In genomic region chr3:23004971-23005370, GRCh38 we compare ENCODE assay signal across 14 cellular contexts.
DNase-seq lines count a peak whose midpoint lies in the region; ATAC-seq, FAIRE-seq and TF ChIP-seq lines count a peak whose summit lies in the region.
"Had no signal": no experiment of that assay in that cellular context is flagged by ENCODE, and none has a peak within 500 bp of the region (broad histone marks: within the 10 kb centered on the region; RNA-seq: fewer than 3 reads in every experiment).

No MANE protein-coding gene starts in this region.

- H3K4me2 ChIP-seq in PC-3 (ENCODE audit: low read length) (peak overlapping the region; percentile 45), H1 (ENCODE audit: insufficient read depth in 1 of 2, low read depth in 2 of 2, low read length in 2 of 2) (no peak overlapping the region)

- intact Hi-C loops in PC-3 (cut with micrococcal nuclease) = loop anchor here (10.0 kb wide), 1 partner anchor 110 kb away; no protein-coding TSS in a partner anchor
- intact Hi-C loops in naive thymus-derived CD4-positive, alpha-beta T cell (cut with micrococcal nuclease) = no loop called here
- intact Hi-C loops in CD8-positive, alpha-beta T cell (cut with DNase I, micrococcal nuclease) = no loop called here
- intact Hi-C loops in CD4-positive, alpha-beta T cell (cut with DNase I, micrococcal nuclease) = no loop called here

- no peak overlapping the region for H2BK12ac ChIP-seq in H1 (ENCODE audit: low read depth, low read length)

- H3K4me1 Mint-ChIP-seq in naive thymus-derived CD4-positive, alpha-beta T cell = no peaks in the 10 kb centered on the region
- H3K4me1 Mint-ChIP-seq in CD8-positive, alpha-beta T cell (ENCODE audit: low read depth) = no peaks in the 10 kb centered on the region
- H3K4me1 Mint-ChIP-seq in CD4-positive, alpha-beta T cell (ENCODE audit: low read depth) = no peaks in the 10 kb centered on the region
- H3K4me1 Mint-ChIP-seq: CD8-positive, alpha-beta memory T cell had no signal

- no peak overlapping the region for H2BK120ac ChIP-seq in H1 (replicated peaks; ENCODE audit: low read depth, low read length)

- H4K5ac ChIP-seq in H1 (ENCODE audit: insufficient read length, low read depth, low read length) = no peak overlapping the region

- no peak for FAIRE-seq in H1 (lab: Jason Lieb, UNC)

- H3K56ac ChIP-seq in H1 (replicated peaks; ENCODE audit: insufficient read length, low read depth, low read length) = no peak overlapping the region

- no peak overlapping the region for H3K27ac Mint-ChIP-seq in naive thymus-derived CD4-positive, alpha-beta T cell
- H3K27ac Mint-ChIP-seq in CD8-positive, alpha-beta T cell = no peak overlapping the region
- H3K27ac Mint-ChIP-seq in CD4-positive, alpha-beta T cell = no peak overlapping the region
- H3K27ac Mint-ChIP-seq: CD8-positive, alpha-beta memory T cell had no signal

- H3K14ac ChIP-seq in H1 (ENCODE audit: insufficient read length) = no peak overlapping the region

- no peaks in the 10 kb centered on the region for H3K79me1 ChIP-seq in H1 (ENCODE audit: low read depth, low read length)

- no peak overlapping the region for H2BK20ac ChIP-seq in H1 (ENCODE audit: low read length)

- TF ChIP-seq POLR2A in H1 (IDR thresholded peaks at IDR 0.05; ENCODE audit: control extremely low read depth in 1 of 2, low read depth in 2 of 2, low read length in 2 of 2) = no peak

- POLR2A ChIA-PET in PC-3 (lab: Charles Lee; ENCODE audit: unreplicated experiment) = no interaction called here
- POLR2A ChIA-PET in H1 (lab: Charles Lee; ENCODE audit: partially characterized antibody) = no interaction called here
- POLR2A ChIA-PET in naive thymus-derived CD4-positive, alpha-beta T cell (lab: Charles Lee) = no interaction called here
- POLR2A ChIA-PET in CD8-positive, alpha-beta T cell (lab: Charles Lee) = no interaction called here
- POLR2A ChIA-PET in CD4-positive, alpha-beta T cell (lab: Charles Lee) = no interaction called here

- DNase-seq in EH (ENCODE audit: low read depth) (peak; percentile 72), PC-3 (peak; percentile 95), H1 (ENCODE audit: low read depth in 1 of 2, low spot score in 2 of 2) (no peak)
- DNase-seq in naive thymus-derived CD4-positive, alpha-beta T cell = no peak
- no peak for DNase-seq in stimulated activated CD4-positive, alpha-beta T cell treated with anti-CD3 and anti-CD28 coated beads, Interleukin-1b, Interleukin-23, amount 100 ng/mL, for 48 hours
- no peak for DNase-seq in CD8-positive, alpha-beta T cell
- DNase-seq in CD4-positive, alpha-beta T cell = no peak
- DNase-seq: activated CD8-positive, alpha-beta memory T cell treated with anti-CD3 and anti-CD28 coated beads, Interleukin-2, amount 50 U/mL, for 48 hours; CD8-positive, alpha-beta memory T cell; effector memory CD4-positive, alpha-beta T cell; NCI-H1417 treated with DMSO at 0.1 percent for 48 hours; NCI-H524 had no signal

- no peak overlapping the region for H3K23ac ChIP-seq in H1 (ENCODE audit: insufficient read length)

- H3K36me3 Mint-ChIP-seq in naive thymus-derived CD4-positive, alpha-beta T cell = no peaks in the 10 kb centered on the region
- H3K36me3 Mint-ChIP-seq in CD8-positive, alpha-beta T cell = no peaks in the 10 kb centered on the region
- H3K36me3 Mint-ChIP-seq in CD4-positive, alpha-beta T cell (ENCODE audit: low read depth) = no peaks in the 10 kb centered on the region
- H3K36me3 Mint-ChIP-seq: CD8-positive, alpha-beta memory T cell had no signal

- H3K4me3 Mint-ChIP-seq in naive thymus-derived CD4-positive, alpha-beta T cell = no peak overlapping the region
- no peak overlapping the region for H3K4me3 Mint-ChIP-seq in CD8-positive, alpha-beta T cell
- no peak overlapping the region for H3K4me3 Mint-ChIP-seq in CD4-positive, alpha-beta T cell
- H3K4me3 Mint-ChIP-seq: CD8-positive, alpha-beta memory T cell had no signal

- no peaks in the 10 kb centered on the region for H3F3A ChIP-seq in PC-3 (ENCODE audit: low read length, unreplicated experiment)

- CTCF ChIA-PET in PC-3 (lab: Charles Lee) (no interaction called here), H1 (lab: Charles Lee; ENCODE audit: partially characterized antibody) (no interaction called here)
- CTCF ChIA-PET in naive thymus-derived CD4-positive, alpha-beta T cell (lab: Charles Lee) = no interaction called here
- CTCF ChIA-PET in CD8-positive, alpha-beta T cell (lab: Charles Lee) = no interaction called here
- CTCF ChIA-PET in CD4-positive, alpha-beta T cell (lab: Charles Lee) = no interaction called here

- 94% methylated on average over 5 of the region's 5 CpGs; no CpG with 5 or more reads in 1 of the 2 experiments for WGBS in H1 (ENCODE audit: extremely low coverage in 1 of 2, insufficient coverage in 1 of 2, insufficient read length in 1 of 2, insufficient replicate concordance in 2 of 2, low coverage in 1 of 2, low lambda C conversion rate in 2 of 2, missing lambda C conversion rate in 1 of 2), 2 experiments

- peak overlapping the region; percentile 9 for H4K91ac ChIP-seq in H1 (replicated peaks; ENCODE audit: insufficient read length, low read length)

- no peak overlapping the region for H2AK5ac ChIP-seq in H1 (ENCODE audit: low read depth, low read length)

- H3K79me2 ChIP-seq in PC-3 (ENCODE audit: low read length) = no peaks in the 10 kb centered on the region
- no peaks in the 10 kb centered on the region for H3K79me2 ChIP-seq in H1 (ENCODE audit: control insufficient read depth in 1 of 2, insufficient read depth in 2 of 2, low read length in 2 of 2)

- H3K4me1 ChIP-seq in PC-3 (ENCODE audit: insufficient read depth, low read length) (peaks cover 50% of the 10 kb centered on the region), H1 (replicated peaks in 1 of 4; ENCODE audit: control insufficient read depth in 3 of 4, insufficient read depth in 4 of 4, low read length in 3 of 4) (no peaks in the 10 kb centered on the region)
- H3K4me1 ChIP-seq in naive thymus-derived CD4-positive, alpha-beta T cell (ENCODE audit: control insufficient read depth in 2 of 2, insufficient read depth in 2 of 2, low read length in 2 of 2) = no peaks in the 10 kb centered on the region
- no peaks in the 10 kb centered on the region for H3K4me1 ChIP-seq in CD8-positive, alpha-beta T cell (ENCODE audit: insufficient read depth, low read length)

- no peaks in the 10 kb centered on the region for H3K9me2 ChIP-seq in PC-3 (replicated peaks; ENCODE audit: low read length)

- peaks cover 0 to 2% (median 0%) of the 10 kb centered on the region in 11 donors for H3K9me3 Mint-ChIP-seq in naive thymus-derived CD4-positive, alpha-beta T cell
- H3K9me3 Mint-ChIP-seq in CD8-positive, alpha-beta T cell = no peaks in the 10 kb centered on the region
- no peaks in the 10 kb centered on the region for H3K9me3 Mint-ChIP-seq in CD4-positive, alpha-beta T cell

- H3K36me3 ChIP-seq in PC-3 (ENCODE audit: low read depth, low read length) = no peaks in the 10 kb centered on the region
- no peaks in the 10 kb centered on the region for H3K36me3 ChIP-seq in H1 (ENCODE audit: control insufficient read depth in 2 of 4, insufficient read depth in 4 of 4, low read length in 3 of 4)
- H3K36me3 ChIP-seq in naive thymus-derived CD4-positive, alpha-beta T cell (ENCODE audit: control insufficient read depth in 2 of 3, insufficient read depth in 3 of 3, low read length in 3 of 3) = no peaks in the 10 kb centered on the region
- no peaks in the 10 kb centered on the region for H3K36me3 ChIP-seq in CD8-positive, alpha-beta T cell (ENCODE audit: insufficient read depth, low read length)

- TF ChIP-seq CTCF in PC-3 (conservative IDR thresholded peaks at IDR 0.05; ENCODE audit: low read depth, low read length) (no peak), H1 (IDR thresholded peaks at IDR 0.05; ENCODE audit: control extremely low read depth in 1 of 3, insufficient read depth in 1 of 3, low read depth in 1 of 3, low read length in 3 of 3) (no peak)
- TF ChIP-seq CTCF in CD8-positive, alpha-beta T cell (IDR thresholded peaks at IDR 0.05) = no peak
- TF ChIP-seq CTCF in CD4-positive, alpha-beta T cell (IDR thresholded peaks at IDR 0.05) = no peak

- H3K4ac ChIP-seq in H1 (replicated peaks; ENCODE audit: insufficient read length, low read depth, low read length) = no peak overlapping the region

- no peak overlapping the region for H2AFZ ChIP-seq in PC-3 (ENCODE audit: low read length)
- no peak overlapping the region for H2AFZ ChIP-seq in H1 (ENCODE audit: low read length)

- no peaks in the 10 kb centered on the region for H4K20me1 ChIP-seq in PC-3 (ENCODE audit: low read length)
- H4K20me1 ChIP-seq in H1 (replicated peaks in 1 of 2; ENCODE audit: control insufficient read depth in 1 of 2, insufficient read depth in 2 of 2, low read length in 2 of 2) = no peaks in the 10 kb centered on the region

- ATAC-seq in PC-3 (peak; percentile 92), GM21825 (IDR thresholded peaks at IDR 0.05; ENCODE audit: unreplicated experiment) (no peak)
- peak; percentile 3 for ATAC-seq in naive thymus-derived CD4-positive, alpha-beta T cell
- no peak for ATAC-seq in CD8-positive, alpha-beta T cell
- no peak for ATAC-seq in CD4-positive, alpha-beta T cell (ENCODE audit: poor library complexity)

- H4K8ac ChIP-seq in H1 (ENCODE audit: extremely low read depth, insufficient read depth, low read length) = no peak overlapping the region

- no peak for TF ChIP-seq EP300 in H1 (IDR thresholded peaks at IDR 0.05; ENCODE audit: borderline replicate concordance in 1 of 2, low read depth in 2 of 2, low read length in 2 of 2)

- peak overlapping the region; percentile 48 for H3K27ac ChIP-seq in PC-3 (ENCODE audit: low read length)
- H3K27ac ChIP-seq in H1 (ENCODE audit: low read depth, low read length) = no peak overlapping the region
- H3K27ac ChIP-seq in naive thymus-derived CD4-positive, alpha-beta T cell (ENCODE audit: low read depth, low read length) = no peak overlapping the region
- no peak overlapping the region for H3K27ac ChIP-seq in CD8-positive, alpha-beta T cell (ENCODE audit: low read depth, low read length)
- no peak overlapping the region for H3K27ac ChIP-seq in CD4-positive, alpha-beta T cell (ENCODE audit: low read depth, low read length)
- H3K27ac ChIP-seq: VCaP had no signal

- no peak overlapping the region for H3K4me3 ChIP-seq in PC-3 (ENCODE audit: low read length)
- no peak overlapping the region for H3K4me3 ChIP-seq in H1 (ENCODE audit: extremely low read depth in 1 of 4, insufficient read depth in 2 of 4, low read depth in 3 of 4, low read length in 4 of 4)
- H3K4me3 ChIP-seq in naive thymus-derived CD4-positive, alpha-beta T cell (ENCODE audit: low read length) = no peak overlapping the region
- H3K4me3 ChIP-seq in CD8-positive, alpha-beta T cell (ENCODE audit: low read depth, low read length) = no peak overlapping the region

- H3K9ac ChIP-seq in PC-3 (ENCODE audit: low read length) (no peak overlapping the region), H1 (replicated peaks in 1 of 4; ENCODE audit: extremely low read depth in 1 of 4, low read depth in 3 of 4, low read length in 3 of 4) (no peak overlapping the region)

- H3K9me3 ChIP-seq in PC-3 (ENCODE audit: low read length) (no peaks in the 10 kb centered on the region), H1 (ENCODE audit: insufficient read depth in 2 of 2, low read depth in 1 of 2, low read length in 1 of 2) (no peaks in the 10 kb centered on the region)
- H3K9me3 ChIP-seq in naive thymus-derived CD4-positive, alpha-beta T cell (ENCODE audit: control insufficient read depth in 2 of 3, low read length in 3 of 3) = no peaks in the 10 kb centered on the region
- no peaks in the 10 kb centered on the region for H3K9me3 ChIP-seq in CD8-positive, alpha-beta T cell (ENCODE audit: low read length)
- H3K9me3 ChIP-seq in CD4-positive, alpha-beta T cell (ENCODE audit: control insufficient read depth, low read length) = no peaks in the 10 kb centered on the region

- H3K27me3 ChIP-seq in PC-3 (ENCODE audit: low read length) = no peaks in the 10 kb centered on the region
- no peaks in the 10 kb centered on the region for H3K27me3 ChIP-seq in H1 (replicated peaks in 1 of 4; ENCODE audit: control insufficient read depth in 3 of 4, extremely low read depth in 1 of 4, insufficient read depth in 3 of 4, low read length in 3 of 4)
- H3K27me3 ChIP-seq in naive thymus-derived CD4-positive, alpha-beta T cell (ENCODE audit: control insufficient read depth in 2 of 2, insufficient read depth in 2 of 2, low read length in 2 of 2) = no peaks in the 10 kb centered on the region
- no peaks in the 10 kb centered on the region for H3K27me3 ChIP-seq in CD8-positive, alpha-beta T cell (ENCODE audit: insufficient read depth, low read length)
- no peaks in the 10 kb centered on the region for H3K27me3 ChIP-seq in CD4-positive, alpha-beta T cell (ENCODE audit: control insufficient read depth, insufficient read depth, low read length)

- no peaks in the 10 kb centered on the region for H3K23me2 ChIP-seq in H1 (ENCODE audit: low read depth, low read length)

- H2BK15ac ChIP-seq in H1 (ENCODE audit: low read length) = no peak overlapping the region

- BruUV-seq in PC-3 (replicated peaks; lab: Mats Ljungman, UMichigan) = no TSS peak

- H3K18ac ChIP-seq in H1 (ENCODE audit: extremely low read depth, low read length) = no peak overlapping the region

- H2BK5ac ChIP-seq in H1 (ENCODE audit: low read depth, low read length) = no peak overlapping the region

- TF ChIP-seq RAD21 in H1 (IDR thresholded peaks at IDR 0.05 in 1 of 2, conservative IDR thresholded peaks at IDR 0.05 in 1 of 2; ENCODE audit: low read depth in 2 of 2, low read length in 2 of 2) = no peak

- peaks cover 0 to 6% (median 0%) of the 10 kb centered on the region in 5 donors for H3K27me3 Mint-ChIP-seq in naive thymus-derived CD4-positive, alpha-beta T cell
- no peaks in the 10 kb centered on the region for H3K27me3 Mint-ChIP-seq in CD8-positive, alpha-beta T cell (ENCODE audit: low read depth)
- no peaks in the 10 kb centered on the region for H3K27me3 Mint-ChIP-seq in CD4-positive, alpha-beta T cell
- H3K27me3 Mint-ChIP-seq: CD8-positive, alpha-beta memory T cell had no signal

Comparison
In these comparisons a context has a peak if more than half of its experiments do, and no peak if none do; other contexts are left out.
1. DNase-seq: peak in EH (single experiment) and PC-3 (single experiment); none in H1 (0 of 2), naive thymus-derived CD4-positive, alpha-beta T cell (0 of 9), stimulated activated CD4-positive, alpha-beta T cell treated with anti-CD3 and anti-CD28 coated beads, Interleukin-1b, Interleukin-23, amount 100 ng/mL, for 48 hours (single experiment), CD8-positive, alpha-beta T cell (0 of 7) and CD4-positive, alpha-beta T cell (0 of 10).
2. ATAC-seq: peak in PC-3 (single experiment) and naive thymus-derived CD4-positive, alpha-beta T cell (single experiment); none in CD8-positive, alpha-beta T cell (single experiment), CD4-positive, alpha-beta T cell (single experiment) and GM21825 (single experiment).